ENCODE assay signal across 19 cellular contexts in genomic region chr20:14155361-14155760, GRCh38.
DNase-seq lines count a peak whose midpoint lies in the region; FAIRE-seq and TF ChIP-seq lines count a peak whose summit lies in the region.
"Had no signal": no experiment of that assay in that cellular context is flagged by ENCODE, and none has a peak within 500 bp of the region (broad histone marks: within the 10 kb centered on the region; RNA-seq: fewer than 3 reads in every experiment).

No MANE protein-coding gene starts in this region.

- no peak for TF ChIP-seq POLR2A in thyroid gland (IDR thresholded peaks at IDR 0.05)

- no peak overlapping the region for H2BK5ac ChIP-seq in mesendoderm (ENCODE audit: low read length)

- no peaks in the 10 kb centered on the region for H3K36me3 ChIP-seq in mesendoderm (ENCODE audit: control insufficient read depth, insufficient read depth, low read length)
- no peaks in the 10 kb centered on the region for H3K36me3 ChIP-seq in thyroid gland
- H3K36me3 ChIP-seq: BLaER1 had no signal

- H2AK5ac ChIP-seq in mesendoderm (ENCODE audit: low read length): no peak overlapping the region

- no peaks in the 10 kb centered on the region for H3K36me3 Mint-ChIP-seq in chondrocyte (ENCODE audit: low read depth)
- H3K36me3 Mint-ChIP-seq: CD4-positive, CD25-positive, alpha-beta regulatory T cell; CD8-positive, alpha-beta T cell had no signal

- H3K27ac Mint-ChIP-seq in chondrocyte (ENCODE audit: unreplicated experiment): no peak overlapping the region
- H3K27ac Mint-ChIP-seq: B cell; CD4-positive, CD25-positive, alpha-beta regulatory T cell; CD8-positive, alpha-beta T cell; H9 had no signal

- intact Hi-C loops in thyroid gland (cut with DNase I): no loop called here

- TF ChIP-seq CTCF in thyroid gland (IDR thresholded peaks at IDR 0.05) (no peak), chondrocyte (IDR thresholded peaks at IDR 0.05) (no peak)

- H3K79me1 ChIP-seq in mesendoderm (ENCODE audit: low read length): no peaks in the 10 kb centered on the region

- H4K8ac ChIP-seq in mesendoderm (ENCODE audit: low read depth, low read length): no peak overlapping the region

- H3K18ac ChIP-seq in mesendoderm (ENCODE audit: low read length): no peak overlapping the region

- no peak overlapping the region for H3K23ac ChIP-seq in mesendoderm (ENCODE audit: low read length)

- H2BK15ac ChIP-seq in mesendoderm (replicated peaks; ENCODE audit: low read depth): no peak overlapping the region

- H3K4me3 Mint-ChIP-seq in chondrocyte (ENCODE audit: unreplicated experiment): no peak overlapping the region
- H3K4me3 Mint-ChIP-seq: B cell; CD4-positive, CD25-positive, alpha-beta regulatory T cell; CD8-positive, alpha-beta T cell; H9 had no signal

- H3K79me2 ChIP-seq in mesendoderm (ENCODE audit: control insufficient read depth, insufficient read depth, low read length): no peaks in the 10 kb centered on the region

- FAIRE-seq in endometrium (lab: Jason Lieb, UNC): peak; percentile 8
- FAIRE-seq: GM12892, H1 had no signal

- no peak overlapping the region for H4K5ac ChIP-seq in mesendoderm (ENCODE audit: low read length)

- H3K4me1 Mint-ChIP-seq in chondrocyte (ENCODE audit: low read depth): no peaks in the 10 kb centered on the region
- H3K4me1 Mint-ChIP-seq: B cell; CD4-positive, CD25-positive, alpha-beta regulatory T cell had no signal

- H3K56ac ChIP-seq in mesendoderm (ENCODE audit: low read length): no peak overlapping the region

- DNase-seq in NCI-H82 treated with DMSO at 0.1 percent for 48 hours (lab: John Stamatoyannopoulos, UW; ENCODE audit: unreplicated experiment) (peak; percentile 52), mesendoderm (peak; percentile 59), H4 (ENCODE audit: low spot score) (no peak), thyroid gland (no peak), NCI-H1694 treated with DMSO at 0.1 percent for 48 hours (lab: John Stamatoyannopoulos, UW) (no peak), chondrocyte (ENCODE audit: low spot score) (no peak)
- DNase-seq: Caco-2; CD4-positive, CD25-positive, alpha-beta regulatory T cell; CD8-positive, alpha-beta T cell; DMS153; DND-41; GM23248; H9 had no signal

- H2BK120ac ChIP-seq in mesendoderm (ENCODE audit: low read depth, low read length): no peak overlapping the region

- peaks cover 9% of the 10 kb centered on the region for H3K9me3 Mint-ChIP-seq in chondrocyte (ENCODE audit: low read depth)

- H3K27ac ChIP-seq in mesendoderm (ENCODE audit: low read depth, low read length): no peak overlapping the region
- no peak overlapping the region for H3K27ac ChIP-seq in thyroid gland
- H3K27ac ChIP-seq: BLaER1, C4-2B, GM23248 had no signal

- no peak overlapping the region for H3K4me3 ChIP-seq in mesendoderm (ENCODE audit: low read length)
- H3K4me3 ChIP-seq in thyroid gland (replicated peaks in 1 of 3): no peak overlapping the region
- H3K4me3 ChIP-seq: BLaER1, GM23248 had no signal

- no peaks in the 10 kb centered on the region for H3K9me3 ChIP-seq in thyroid gland
- H3K9me3 ChIP-seq: BLaER1 had no signal

- peaks cover 3% of the 10 kb centered on the region for H3K27me3 Mint-ChIP-seq in chondrocyte (ENCODE audit: low read depth)
- H3K27me3 Mint-ChIP-seq: CD4-positive, CD25-positive, alpha-beta regulatory T cell had no signal

- H3K4me2 ChIP-seq in mesendoderm (ENCODE audit: low read length): no peak overlapping the region
- H3K4me2 ChIP-seq: BLaER1 had no signal

- H3K4me1 ChIP-seq in mesendoderm (ENCODE audit: control insufficient read depth, low read depth, low read length): no peaks in the 10 kb centered on the region
- no peaks in the 10 kb centered on the region for H3K4me1 ChIP-seq in thyroid gland
- H3K4me1 ChIP-seq: BLaER1 had no signal

- no CpG with 5 or more reads among the region's 2 CpGs for WGBS in mesendoderm (ENCODE audit: extremely low coverage, insufficient coverage, low lambda C conversion rate)
- WGBS in thyroid gland, 2 donors: 80 to 81% methylated on average over 2 of the region's 2 CpGs

- no peak overlapping the region for H3K4ac ChIP-seq in mesendoderm (ENCODE audit: low read depth, low read length)

- no peak overlapping the region for H3K9ac ChIP-seq in mesendoderm (ENCODE audit: low read length)
- H3K9ac ChIP-seq: BLaER1, GM23248 had no signal

- H3K27me3 ChIP-seq in mesendoderm (ENCODE audit: insufficient read depth, low read length, poor library complexity) (no peaks in the 10 kb centered on the region), thyroid gland (no peaks in the 10 kb centered on the region)
- H3K27me3 ChIP-seq: BLaER1 had no signal

Comparison
In these comparisons a context has a peak if more than half of its experiments do, and no peak if none do; other contexts are left out.
1. DNase-seq: peak in NCI-H82 treated with DMSO at 0.1 percent for 48 hours (single experiment) and mesendoderm (single experiment); none in H4 (single experiment), thyroid gland (0 of 2), NCI-H1694 treated with DMSO at 0.1 percent for 48 hours (single experiment) and chondrocyte (single experiment).